Comparison of ENCODE assay signal across 1 cellular context in the genomic region with DNA sequence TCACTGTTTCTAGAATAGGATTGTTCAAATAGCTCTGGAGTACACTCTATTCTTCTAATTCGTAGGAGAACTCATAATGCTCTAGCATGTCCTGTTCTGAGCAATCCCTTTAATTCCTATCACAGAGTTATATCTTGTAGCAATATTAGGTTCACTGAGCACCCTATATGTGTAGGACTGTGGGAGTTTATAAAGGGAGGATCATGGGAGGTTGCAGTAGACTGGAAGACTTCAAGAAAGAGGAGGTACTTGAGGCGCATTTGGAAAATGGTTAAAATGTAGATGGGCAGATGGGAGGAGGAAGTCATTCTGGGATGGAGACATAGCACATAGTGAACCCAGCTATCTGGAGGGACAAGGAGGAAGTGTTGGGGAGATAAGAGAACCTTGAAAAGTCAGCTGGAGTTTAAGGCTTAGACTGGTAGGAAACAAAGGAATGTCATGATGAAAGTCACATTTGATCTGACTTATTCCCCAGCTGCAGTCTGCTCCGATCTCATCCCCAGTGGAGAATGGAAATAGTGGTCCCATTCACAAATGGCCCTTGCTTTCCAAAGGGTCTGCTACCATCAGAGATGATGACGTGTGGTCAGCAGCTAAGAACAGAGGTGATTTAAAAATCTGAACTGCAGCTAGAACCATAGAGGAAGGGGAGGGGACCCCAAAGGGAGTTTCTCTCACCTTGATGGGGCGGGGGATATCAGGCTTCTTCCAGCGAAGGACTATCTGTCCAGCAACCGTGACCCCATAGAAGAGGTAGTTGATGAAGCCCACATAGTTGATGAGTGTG.
TF ChIP-seq lines count a peak whose summit lies in the region.

No MANE protein-coding gene starts in this region.

TF ChIP-seq in K562, 482 proteins besides CTCF, POLR2A, EP300 and RAD21 (continued from another document):
- TF ChIP-seq RBM15 (IDR thresholded peaks at IDR 0.05; ENCODE audit: insufficient read depth, low read length) (no peak), NR2C2 (CRISPR knock-in tag; IDR thresholded peaks at IDR 0.05) (no peak), NR2C2 (tag; IDR thresholded peaks at IDR 0.05) (peak; percentile 31; the same call in 1 of the 2 replicates), HDGF (IDR thresholded peaks at IDR 0.05) (no peak), ZNF253 (CRISPR knock-in tag; conservative IDR thresholded peaks at IDR 0.05) (no peak), ZNF133 (CRISPR knock-in tag; IDR thresholded peaks at IDR 0.05) (no peak), FOXK1 (CRISPR knock-in tag; IDR thresholded peaks at IDR 0.05; ENCODE audit: borderline replicate concordance) (no peak), ETV6 (IDR thresholded peaks at IDR 0.05; ENCODE audit: borderline replicate concordance in 1 of 2, low read depth in 2 of 2, low read length in 1 of 2) (peak; percentile 53 to 81; a peak in 3 of 4 replicates), ETV6 (CRISPR knock-in tag; IDR thresholded peaks at IDR 0.05; ENCODE audit: borderline replicate concordance) (no peak), TAF9B (IDR thresholded peaks at IDR 0.05; ENCODE audit: partially characterized antibody) (peak; percentile 50), ATF1 (CRISPR knock-in tag; IDR thresholded peaks at IDR 0.05) (no peak), ATF1 (tag; IDR thresholded peaks at IDR 0.05) (0 out of 2 replicates have a peak, but pooled peaks have one; percentile 41), ZNF707 (CRISPR knock-in tag; conservative IDR thresholded peaks at IDR 0.05) (no peak), NR2C1 (IDR thresholded peaks at IDR 0.05) (no peak), NR2C1 (tag; IDR thresholded peaks at IDR 0.05) (no peak), NCOA1 (IDR thresholded peaks at IDR 0.05; ENCODE audit: low read depth) (no peak), NFATC3 (IDR thresholded peaks at IDR 0.05) (no peak), BMI1 (IDR thresholded peaks at IDR 0.05; ENCODE audit: low read length) (no peak), POLR2AphosphoS2 (IDR thresholded peaks at IDR 0.05; ENCODE audit: low read length) (no peak), BCL6 (CRISPR knock-in tag; IDR thresholded peaks at IDR 0.05) (no peak), POU5F1 (IDR thresholded peaks at IDR 0.05; ENCODE audit: borderline replicate concordance, low read depth, low read length, partially characterized antibody) (no peak), ILF3 (IDR thresholded peaks at IDR 0.05; ENCODE audit: borderline replicate concordance) (no peak)
- TF ChIP-seq, protein P1, sequence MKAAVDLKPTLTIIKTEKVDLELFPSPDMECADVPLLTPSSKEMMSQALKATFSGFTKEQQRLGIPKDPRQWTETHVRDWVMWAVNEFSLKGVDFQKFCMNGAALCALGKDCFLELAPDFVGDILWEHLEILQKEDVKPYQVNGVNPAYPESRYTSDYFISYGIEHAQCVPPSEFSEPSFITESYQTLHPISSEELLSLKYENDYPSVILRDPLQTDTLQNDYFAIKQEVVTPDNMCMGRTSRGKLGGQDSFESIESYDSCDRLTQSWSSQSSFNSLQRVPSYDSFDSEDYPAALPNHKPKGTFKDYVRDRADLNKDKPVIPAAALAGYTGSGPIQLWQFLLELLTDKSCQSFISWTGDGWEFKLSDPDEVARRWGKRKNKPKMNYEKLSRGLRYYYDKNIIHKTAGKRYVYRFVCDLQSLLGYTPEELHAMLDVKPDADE (conservative IDR thresholded peaks at IDR 0.05; ENCODE audit: control insufficient read depth, low read depth, low read length) = no peak
- TF ChIP-seq, protein P2, sequence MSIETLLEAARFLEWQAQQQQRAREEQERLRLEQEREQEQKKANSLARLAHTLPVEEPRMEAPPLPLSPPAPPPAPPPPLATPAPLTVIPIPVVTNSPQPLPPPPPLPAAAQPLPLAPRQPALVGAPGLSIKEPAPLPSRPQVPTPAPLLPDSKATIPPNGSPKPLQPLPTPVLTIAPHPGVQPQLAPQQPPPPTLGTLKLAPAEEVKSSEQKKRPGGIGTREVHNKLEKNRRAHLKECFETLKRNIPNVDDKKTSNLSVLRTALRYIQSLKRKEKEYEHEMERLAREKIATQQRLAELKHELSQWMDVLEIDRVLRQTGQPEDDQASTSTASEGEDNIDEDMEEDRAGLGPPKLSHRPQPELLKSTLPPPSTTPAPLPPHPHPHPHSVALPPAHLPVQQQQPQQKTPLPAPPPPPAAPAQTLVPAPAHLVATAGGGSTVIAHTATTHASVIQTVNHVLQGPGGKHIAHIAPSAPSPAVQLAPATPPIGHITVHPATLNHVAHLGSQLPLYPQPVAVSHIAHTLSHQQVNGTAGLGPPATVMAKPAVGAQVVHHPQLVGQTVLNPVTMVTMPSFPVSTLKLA (conservative IDR thresholded peaks at IDR 0.05) = no peak
- TF ChIP-seq, protein P3, sequence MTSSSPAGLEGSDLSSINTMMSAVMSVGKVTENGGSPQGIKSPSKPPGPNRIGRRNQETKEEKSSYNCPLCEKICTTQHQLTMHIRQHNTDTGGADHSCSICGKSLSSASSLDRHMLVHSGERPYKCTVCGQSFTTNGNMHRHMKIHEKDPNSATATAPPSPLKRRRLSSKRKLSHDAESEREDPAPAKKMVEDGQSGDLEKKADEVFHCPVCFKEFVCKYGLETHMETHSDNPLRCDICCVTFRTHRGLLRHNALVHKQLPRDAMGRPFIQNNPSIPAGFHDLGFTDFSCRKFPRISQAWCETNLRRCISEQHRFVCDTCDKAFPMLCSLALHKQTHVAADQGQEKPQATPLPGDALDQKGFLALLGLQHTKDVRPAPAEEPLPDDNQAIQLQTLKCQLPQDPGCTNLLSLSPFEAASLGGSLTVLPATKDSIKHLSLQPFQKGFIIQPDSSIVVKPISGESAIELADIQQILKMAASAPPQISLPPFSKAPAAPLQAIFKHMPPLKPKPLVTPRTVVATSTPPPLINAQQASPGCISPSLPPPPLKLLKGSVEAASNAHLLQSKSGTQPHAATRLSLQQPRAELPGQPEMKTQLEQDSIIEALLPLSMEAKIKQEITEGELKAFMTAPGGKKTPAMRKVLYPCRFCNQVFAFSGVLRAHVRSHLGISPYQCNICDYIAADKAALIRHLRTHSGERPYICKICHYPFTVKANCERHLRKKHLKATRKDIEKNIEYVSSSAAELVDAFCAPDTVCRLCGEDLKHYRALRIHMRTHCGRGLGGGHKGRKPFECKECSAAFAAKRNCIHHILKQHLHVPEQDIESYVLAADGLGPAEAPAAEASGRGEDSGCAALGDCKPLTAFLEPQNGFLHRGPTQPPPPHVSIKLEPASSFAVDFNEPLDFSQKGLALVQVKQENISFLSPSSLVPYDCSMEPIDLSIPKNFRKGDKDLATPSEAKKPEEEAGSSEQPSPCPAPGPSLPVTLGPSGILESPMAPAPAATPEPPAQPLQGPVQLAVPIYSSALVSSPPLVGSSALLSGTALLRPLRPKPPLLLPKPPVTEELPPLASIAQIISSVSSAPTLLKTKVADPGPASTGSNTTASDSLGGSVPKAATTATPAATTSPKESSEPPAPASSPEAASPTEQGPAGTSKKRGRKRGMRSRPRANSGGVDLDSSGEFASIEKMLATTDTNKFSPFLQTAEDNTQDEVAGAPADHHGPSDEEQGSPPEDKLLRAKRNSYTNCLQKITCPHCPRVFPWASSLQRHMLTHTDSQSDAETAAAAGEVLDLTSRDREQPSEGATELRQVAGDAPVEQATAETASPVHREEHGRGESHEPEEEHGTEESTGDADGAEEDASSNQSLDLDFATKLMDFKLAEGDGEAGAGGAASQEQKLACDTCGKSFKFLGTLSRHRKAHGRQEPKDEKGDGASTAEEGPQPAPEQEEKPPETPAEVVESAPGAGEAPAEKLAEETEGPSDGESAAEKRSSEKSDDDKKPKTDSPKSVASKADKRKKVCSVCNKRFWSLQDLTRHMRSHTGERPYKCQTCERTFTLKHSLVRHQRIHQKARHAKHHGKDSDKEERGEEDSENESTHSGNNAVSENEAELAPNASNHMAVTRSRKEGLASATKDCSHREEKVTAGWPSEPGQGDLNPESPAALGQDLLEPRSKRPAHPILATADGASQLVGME (CRISPR knock-in tag; IDR thresholded peaks at IDR 0.05) = no peak
- TF ChIP-seq, protein P4, sequence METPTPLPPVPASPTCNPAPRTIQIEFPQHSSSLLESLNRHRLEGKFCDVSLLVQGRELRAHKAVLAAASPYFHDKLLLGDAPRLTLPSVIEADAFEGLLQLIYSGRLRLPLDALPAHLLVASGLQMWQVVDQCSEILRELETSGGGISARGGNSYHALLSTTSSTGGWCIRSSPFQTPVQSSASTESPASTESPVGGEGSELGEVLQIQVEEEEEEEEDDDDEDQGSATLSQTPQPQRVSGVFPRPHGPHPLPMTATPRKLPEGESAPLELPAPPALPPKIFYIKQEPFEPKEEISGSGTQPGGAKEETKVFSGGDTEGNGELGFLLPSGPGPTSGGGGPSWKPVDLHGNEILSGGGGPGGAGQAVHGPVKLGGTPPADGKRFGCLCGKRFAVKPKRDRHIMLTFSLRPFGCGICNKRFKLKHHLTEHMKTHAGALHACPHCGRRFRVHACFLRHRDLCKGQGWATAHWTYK (CRISPR knock-in tag; IDR thresholded peaks at IDR 0.05) = no peak
- TF ChIP-seq, protein P5, sequence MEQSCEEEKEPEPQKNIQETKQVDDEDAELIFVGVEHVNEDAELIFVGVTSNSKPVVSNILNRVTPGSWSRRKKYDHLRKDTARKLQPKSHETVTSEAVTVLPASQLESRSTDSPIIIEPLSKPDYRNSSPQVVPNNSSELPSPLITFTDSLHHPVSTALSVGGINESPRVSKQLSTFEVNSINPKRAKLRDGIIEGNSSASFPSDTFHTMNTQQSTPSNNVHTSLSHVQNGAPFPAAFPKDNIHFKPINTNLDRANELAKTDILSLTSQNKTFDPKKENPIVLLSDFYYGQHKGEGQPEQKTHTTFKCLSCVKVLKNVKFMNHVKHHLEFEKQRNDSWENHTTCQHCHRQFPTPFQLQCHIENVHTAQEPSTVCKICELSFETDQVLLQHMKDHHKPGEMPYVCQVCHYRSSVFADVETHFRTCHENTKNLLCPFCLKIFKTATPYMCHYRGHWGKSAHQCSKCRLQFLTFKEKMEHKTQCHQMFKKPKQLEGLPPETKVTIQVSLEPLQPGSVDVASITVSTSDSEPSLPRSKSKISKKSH (CRISPR knock-in tag; IDR thresholded peaks at IDR 0.05) = no peak
- TF ChIP-seq, protein P6, sequence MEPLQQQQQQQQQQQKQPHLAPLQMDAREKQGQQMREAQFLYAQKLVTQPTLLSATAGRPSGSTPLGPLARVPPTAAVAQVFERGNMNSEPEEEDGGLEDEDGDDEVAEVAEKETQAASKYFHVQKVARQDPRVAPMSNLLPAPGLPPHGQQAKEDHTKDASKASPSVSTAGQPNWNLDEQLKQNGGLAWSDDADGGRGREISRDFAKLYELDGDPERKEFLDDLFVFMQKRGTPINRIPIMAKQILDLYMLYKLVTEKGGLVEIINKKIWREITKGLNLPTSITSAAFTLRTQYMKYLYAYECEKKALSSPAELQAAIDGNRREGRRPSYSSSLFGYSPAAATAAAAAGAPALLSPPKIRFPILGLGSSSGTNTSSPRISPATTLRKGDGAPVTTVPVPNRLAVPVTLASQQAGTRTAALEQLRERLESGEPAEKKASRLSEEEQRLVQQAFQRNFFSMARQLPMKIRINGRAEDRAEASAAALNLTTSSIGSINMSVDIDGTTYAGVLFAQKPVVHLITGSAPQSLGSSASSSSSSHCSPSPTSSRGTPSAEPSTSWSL (CRISPR knock-in tag; IDR thresholded peaks at IDR 0.05; ENCODE audit: borderline replicate concordance) = no peak
